Comparison of ENCODE assay signal across 8 cellular contexts in the genomic region with DNA sequence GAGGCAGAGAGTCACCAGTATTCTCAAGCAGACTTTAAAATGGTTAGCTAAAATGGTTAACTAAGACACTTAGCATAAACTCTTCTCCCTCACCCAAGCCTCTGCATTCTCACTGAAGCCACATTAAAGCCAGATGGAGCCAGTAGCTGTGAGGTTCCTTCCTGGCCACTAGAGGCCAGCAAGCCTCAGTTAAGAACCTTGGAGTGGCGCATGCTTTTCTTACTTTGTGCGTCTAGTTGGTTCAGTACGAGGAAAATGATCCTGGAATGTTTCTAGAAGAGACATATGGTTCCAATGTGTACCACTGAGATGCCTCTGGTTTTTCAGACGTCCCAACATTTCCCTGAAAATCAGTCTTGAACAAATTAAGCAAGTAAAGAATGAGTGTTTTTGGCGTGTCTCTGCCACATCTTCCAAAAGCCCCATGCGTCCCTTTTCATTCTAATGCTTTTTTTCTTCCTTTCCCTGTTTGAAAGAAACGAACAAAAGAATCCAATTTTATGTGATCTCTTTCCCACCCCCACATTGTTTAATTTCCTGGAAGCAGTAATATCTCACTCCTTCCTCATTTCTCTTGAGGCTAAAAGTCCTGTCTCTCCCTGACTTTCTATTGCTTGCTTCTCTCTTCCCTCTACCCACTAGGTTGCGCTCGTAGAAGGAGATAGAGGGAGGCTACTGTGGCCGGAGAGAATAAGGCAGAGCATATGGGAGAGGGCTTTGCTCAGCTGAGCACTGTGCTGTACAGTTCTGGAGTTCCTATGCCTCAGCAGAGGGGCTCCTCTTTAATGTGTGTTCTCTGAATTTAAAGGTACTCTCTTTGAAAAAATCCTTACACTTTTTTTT.
DNase-seq lines count a peak whose midpoint lies in the region; ATAC-seq and TF ChIP-seq lines count a peak whose summit lies in the region.

No MANE protein-coding gene starts in this region.

- no peak overlapping the region for H2BK5ac ChIP-seq in mesenchymal stem cell (ENCODE audit: low read depth, low read length, poor library complexity, severe bottlenecking)

- no peak overlapping the region; the same call in 1 of the 2 replicates for H3K4me3 ChIP-seq in GM23338
- peak overlapping the region in 1 of 2 experiments; percentile 62 for H3K4me3 ChIP-seq in mesenchymal stem cell (ENCODE audit: insufficient read depth in 1 of 2, low read depth in 1 of 2, low read length in 2 of 2)

- peak overlapping the region; percentile 62 for H3K4me3 Mint-ChIP-seq in GM23338
- peak overlapping the region; percentile 59 to 67 (median 64) for H3K4me3 Mint-ChIP-seq in T-cell
- peak overlapping the region; percentile 47 to 67 for H3K4me3 Mint-ChIP-seq in effector memory CD8-positive, alpha-beta T cell
- peak overlapping the region; percentile 86 for H3K4me3 Mint-ChIP-seq in type B pancreatic cell

- H3K27me3 Mint-ChIP-seq in GM23338 (ENCODE audit: insufficient read depth, low read depth, poor library complexity) (peaks cover 3% of the 10 kb centered on the region), T-cell (peaks cover 0 to 7% of the 10 kb centered on the region in 2 donors), type B pancreatic cell (no peaks in the 10 kb centered on the region)
- peaks cover 0 to 6% of the 10 kb centered on the region in 2 donors for H3K27me3 Mint-ChIP-seq in effector memory CD8-positive, alpha-beta T cell

- no peak overlapping the region for H2BK120ac ChIP-seq in mesenchymal stem cell (ENCODE audit: low read depth, low read length)

- H4K91ac ChIP-seq in mesenchymal stem cell (ENCODE audit: low read length) = no peak overlapping the region

- H3K36me3 ChIP-seq in GM23338 (ENCODE audit: insufficient read depth) = no peaks in the 10 kb centered on the region
- no peaks in the 10 kb centered on the region for H3K36me3 ChIP-seq in mesenchymal stem cell (ENCODE audit: control insufficient read depth in 1 of 2, insufficient read depth in 2 of 2, low read depth in 1 of 2, low read length in 2 of 2)

- H2AK5ac ChIP-seq in mesenchymal stem cell (ENCODE audit: low read length, severe bottlenecking) = no peak overlapping the region

- ATAC-seq in GM23338 (peak; percentile 92), T-cell (replicated peaks in 1 of 4) (peak; percentile 61 to 76 (median 62))
- peak; percentile 57 for ATAC-seq in effector memory CD8-positive, alpha-beta T cell (replicated peaks)

- H2BK12ac ChIP-seq in mesenchymal stem cell (ENCODE audit: low read length in 2 of 2) = no peak overlapping the region

- no peak overlapping the region for H3K18ac ChIP-seq in mesenchymal stem cell (ENCODE audit: low read depth in 1 of 2, low read length in 2 of 2)

- H4K8ac ChIP-seq in mesenchymal stem cell (ENCODE audit: low read length) = no peak overlapping the region

- POLR2A ChIA-PET in T-cell (lab: Charles Lee) = no interaction called here

- H3K14ac ChIP-seq in mesenchymal stem cell (ENCODE audit: low read length in 2 of 2) = no peak overlapping the region

- no peak overlapping the region for H2BK15ac ChIP-seq in mesenchymal stem cell (ENCODE audit: low read depth, poor library complexity, severe bottlenecking)

- no peaks in the 10 kb centered on the region for H3K9me2 ChIP-seq in GM23338 (ENCODE audit: insufficient read depth)

- H3K4me1 Mint-ChIP-seq in GM23338 (peaks cover 13% of the 10 kb centered on the region; the same call in 2 of the 3 replicates), T-cell (peaks cover 4 to 16% (median 16%) of the 10 kb centered on the region in 3 donors), type B pancreatic cell (ENCODE audit: unreplicated experiment) (peaks cover 7% of the 10 kb centered on the region)
- H3K4me1 Mint-ChIP-seq in effector memory CD8-positive, alpha-beta T cell (ENCODE audit: low read depth in 2 of 2) = peaks cover 0 to 6% of the 10 kb centered on the region in 2 donors

- H3K4me1 ChIP-seq in GM23338 (ENCODE audit: insufficient read depth) (no peaks in the 10 kb centered on the region), mesenchymal stem cell (ENCODE audit: control insufficient read depth, insufficient read depth, low read depth, low read length) (no peaks in the 10 kb centered on the region)

- H3K27ac Mint-ChIP-seq in GM23338 (no peak overlapping the region), T-cell (no peak overlapping the region), type B pancreatic cell (peak overlapping the region; percentile 20)
- H3K27ac Mint-ChIP-seq in effector memory CD8-positive, alpha-beta T cell = no peak overlapping the region

- H3K27me3 ChIP-seq in GM23338 (ENCODE audit: insufficient read depth) = 0 out of 2 replicates have a peak, but pooled peaks cover 4% of the 10 kb centered on the region
- H3K27me3 ChIP-seq in mesenchymal stem cell (ENCODE audit: control insufficient read depth in 1 of 2, insufficient read depth in 1 of 2, low read length in 2 of 2) = peaks cover 0 to 26% of the 10 kb centered on the region in 2 experiments

- peak overlapping the region; percentile 5; the same call in 1 of the 2 replicates for H2AFZ ChIP-seq in GM23338
- H2AFZ ChIP-seq in mesenchymal stem cell (ENCODE audit: low read depth, low read length) = no peak overlapping the region

- peak; percentile 62 to 74 for TF ChIP-seq CTCF in GM23338 (conservative IDR thresholded peaks at IDR 0.05; ENCODE audit: low read depth in 2 of 2)
- TF ChIP-seq CTCF in type B pancreatic cell (conservative IDR thresholded peaks at IDR 0.05) = peak; percentile 76

- peak overlapping the region; percentile 41 for H3K4me2 ChIP-seq in GM23338
- H3K4me2 ChIP-seq in mesenchymal stem cell (ENCODE audit: low read length, poor library complexity, severe bottlenecking) = peak overlapping the region; percentile 16

- no peaks in the 10 kb centered on the region for H3K79me1 ChIP-seq in mesenchymal stem cell (replicated peaks; ENCODE audit: low read length, poor library complexity, severe bottlenecking)

- H4K20me1 ChIP-seq in GM23338 (replicated peaks; ENCODE audit: insufficient read depth) = no peaks in the 10 kb centered on the region

- in situ Hi-C loops in KBM-7 (cut with MboI; ENCODE audit: low pct_unique_long_range_greater_than_20kb, low sequenced_read_pairs) = loop anchor here (25.0 kb wide), 1 partner anchor 90 kb away; a partner anchor contains a TSS

- CTCF ChIA-PET in T-cell (lab: Charles Lee) = interaction anchor here (0.6 kb wide), 2 partner anchors 146 to 162 kb away, joined by 3 to 21 read pairs; no protein-coding TSS in a partner anchor

- no peak overlapping the region for H3K4ac ChIP-seq in mesenchymal stem cell (ENCODE audit: low read depth in 1 of 2, low read length in 2 of 2)

- no peaks in the 10 kb centered on the region for H3K9me3 ChIP-seq in mesenchymal stem cell (ENCODE audit: control insufficient read depth, low read length)

- H3K27ac ChIP-seq in GM23338 (ENCODE audit: low read depth) (no peak overlapping the region), mesenchymal stem cell (ENCODE audit: low read length, poor library complexity, severe bottlenecking) (no peak overlapping the region)

- DNase-seq in activated T-cell treated with anti-CD3 and anti-CD28 coated beads for 4 hours = peak; percentile 0
- DNase-seq in activated T-cell treated with anti-CD3 and anti-CD28 coated beads, Interleukin-2, amount 50 U/mL, for 1 hour = no peak
- peak; percentile 51 for DNase-seq in GM23338 (ENCODE audit: low spot score)
- DNase-seq in KBM-7 = peak; percentile 69
- peak in 13 of 34 experiments; percentile 0 to 13 (median 1) for DNase-seq in T-cell
- DNase-seq in effector memory CD8-positive, alpha-beta T cell = no peak
- peak; percentile 29 for DNase-seq in mesenchymal stem cell
- DNase-seq in type B pancreatic cell (ENCODE audit: extremely low spot score, unreplicated experiment) = no peak

- no peaks in the 10 kb centered on the region for H3K9me3 Mint-ChIP-seq in GM23338
- no peaks in the 10 kb centered on the region for H3K9me3 Mint-ChIP-seq in T-cell
- no peaks in the 10 kb centered on the region for H3K9me3 Mint-ChIP-seq in effector memory CD8-positive, alpha-beta T cell
- H3K9me3 Mint-ChIP-seq in type B pancreatic cell = no peaks in the 10 kb centered on the region

- no peaks in the 10 kb centered on the region for H3K36me3 Mint-ChIP-seq in GM23338 (ENCODE audit: low read depth)
- no peaks in the 10 kb centered on the region for H3K36me3 Mint-ChIP-seq in T-cell
- H3K36me3 Mint-ChIP-seq in effector memory CD8-positive, alpha-beta T cell (ENCODE audit: insufficient read depth) = no peaks in the 10 kb centered on the region
- H3K36me3 Mint-ChIP-seq in type B pancreatic cell = no peaks in the 10 kb centered on the region

- no peaks in the 10 kb centered on the region for H3K79me2 ChIP-seq in GM23338 (replicated peaks; ENCODE audit: insufficient read depth)

- 10% methylated on average over 4 of the region's 10 CpGs for WGBS in mesenchymal stem cell

- H3K23ac ChIP-seq in mesenchymal stem cell (ENCODE audit: low read length in 2 of 2) = no peak overlapping the region

- H3F3A ChIP-seq in GM23338 (replicated peaks; ENCODE audit: low read depth) = no peaks in the 10 kb centered on the region

- peak overlapping the region; percentile 46 for H3K9ac ChIP-seq in mesenchymal stem cell (ENCODE audit: low read length)

TF ChIP-seq in GM23338, 12 proteins besides CTCF, POLR2A, EP300 and RAD21 (continues in another document):
- TF ChIP-seq ZNF331 (CRISPR knock-in tag; IDR thresholded peaks at IDR 0.05; ENCODE audit: low read depth) = no peak
- no peak for TF ChIP-seq POLR2AphosphoS5 (IDR thresholded peaks at IDR 0.05; ENCODE audit: low read depth)
- TF ChIP-seq ZNF114 (CRISPR knock-in tag; IDR thresholded peaks at IDR 0.05) = no peak

Comparison
In these comparisons a context has a peak if more than half of its experiments do, and no peak if none do; other contexts are left out.
1. DNase-seq: peak in activated T-cell treated with anti-CD3 and anti-CD28 coated beads for 4 hours (single experiment), GM23338 (single experiment), KBM-7 (single experiment) and mesenchymal stem cell (single experiment); none in activated T-cell treated with anti-CD3 and anti-CD28 coated beads, Interleukin-2, amount 50 U/mL, for 1 hour (single experiment), effector memory CD8-positive, alpha-beta T cell (0 of 3) and type B pancreatic cell (single experiment).
2. Peak in every context shown above with its lines, with median percentiles within 50 percentile points of each other: ATAC-seq and H3K4me3 Mint-ChIP-seq.